8 cellular contexts compared by ENCODE assay signal in genomic region chr1:37682334-37682987, GRCh38. TPM values are rescaled to one million over a fixed set of nuclear protein-coding genes. Genes with fewer than 3 reads are reported as not detected.
DNase-seq lines count a peak whose midpoint lies in the region; ATAC-seq and TF ChIP-seq lines count a peak whose summit lies in the region.

No MANE protein-coding gene starts in this region.

- intact Hi-C loops in activated CD4-positive, alpha-beta T cell treated with anti-CD3 and anti-CD28 coated beads, Interleukin-2, amount 10 ng/mL, durations not matched to agents 24 days and 14 days (cut with micrococcal nuclease) = loop anchor here (1.0 to 2.0 kb wide), 3 partner anchors 79 to 227 kb away; no protein-coding TSS in a partner anchor
- intact Hi-C loops in colonic mucosa (cut with DNase I) (loop anchor here (2.0 to 5.0 kb wide), 3 partner anchors 80 to 225 kb away; partner anchors contain the start of gene DNALI1), right lobe of liver (cut with DNase I) (loop anchor here (10.0 kb wide), 1 partner anchor 228 kb away; no protein-coding TSS in a partner anchor)

- peak; percentile 86 for TF ChIP-seq CTCF in colonic mucosa (IDR thresholded peaks at IDR 0.05)
- peak; percentile 83 to 88 (median 84) for TF ChIP-seq CTCF in right lobe of liver (IDR thresholded peaks at IDR 0.05)

- H3K27me3 Mint-ChIP-seq in activated CD4-positive, alpha-beta T cell treated with anti-CD3 and anti-CD28 coated beads, Interleukin-2, amount 10 ng/mL, durations not matched to agents 24 days and 14 days = no peaks in the 10 kb centered on the region

- H3K27ac Mint-ChIP-seq in activated CD4-positive, alpha-beta T cell treated with anti-CD3 and anti-CD28 coated beads, Interleukin-2, amount 10 ng/mL, durations not matched to agents 24 days and 14 days = no peak overlapping the region

- TF ChIP-seq POLR2A in right lobe of liver (IDR thresholded peaks at IDR 0.05) = no peak

- H3K27ac ChIP-seq in colonic mucosa (no peak overlapping the region), right lobe of liver (no peak overlapping the region)

- DNase-seq in AML-193 (lab: John Stamatoyannopoulos, UW) = peak; percentile 69 to 80
- peak; percentile 50 for DNase-seq in HCEC 1CT
- DNase-seq in NCI-H510A treated with DMSO at 0.1 percent for 48 hours (lab: John Stamatoyannopoulos, UW) = peak; percentile 100
- peak; percentile 93 for DNase-seq in activated CD4-positive, alpha-beta T cell treated with anti-CD3 and anti-CD28 coated beads, Interleukin-2, amount 10 ng/mL, durations not matched to agents 24 days and 14 days
- peak; percentile 79 for DNase-seq in colonic mucosa
- DNase-seq in right lobe of liver = peak in 2 of 3 donors; percentile 50 to 60
- peak; percentile 44 to 69 (median 68) for DNase-seq in stimulated activated CD4-positive, alpha-beta T cell treated with anti-CD3 and anti-CD28 coated beads, TNF-alpha, amount 100 ng/mL, for 48 hours (ENCODE audit: low read depth in 3 of 3)

- H3K27me3 ChIP-seq in colonic mucosa = no peaks in the 10 kb centered on the region
- H3K27me3 ChIP-seq in right lobe of liver = no peaks in the 10 kb centered on the region

- peaks cover 36% of the 10 kb centered on the region for H3K36me3 Mint-ChIP-seq in activated CD4-positive, alpha-beta T cell treated with anti-CD3 and anti-CD28 coated beads, Interleukin-2, amount 10 ng/mL, durations not matched to agents 24 days and 14 days (ENCODE audit: low read depth)

- no peak overlapping the region for H3K9ac ChIP-seq in colonic mucosa (ENCODE audit: low read depth in 2 of 2, low read length in 2 of 2)

- H3K4me3 Mint-ChIP-seq in activated CD4-positive, alpha-beta T cell treated with anti-CD3 and anti-CD28 coated beads, Interleukin-2, amount 10 ng/mL, durations not matched to agents 24 days and 14 days = no peak overlapping the region

- peak; percentile 72 to 85 (median 77) for ATAC-seq in right lobe of liver
- no peak for ATAC-seq in GM21529 (IDR thresholded peaks at IDR 0.05; ENCODE audit: unreplicated experiment)

- H3K9me3 ChIP-seq in colonic mucosa (no peaks in the 10 kb centered on the region), right lobe of liver (no peaks in the 10 kb centered on the region)

- H3K9me3 Mint-ChIP-seq in activated CD4-positive, alpha-beta T cell treated with anti-CD3 and anti-CD28 coated beads, Interleukin-2, amount 10 ng/mL, durations not matched to agents 24 days and 14 days = no peaks in the 10 kb centered on the region

- no peak overlapping the region for H3K4me3 ChIP-seq in colonic mucosa
- no peak overlapping the region for H3K4me3 ChIP-seq in right lobe of liver

- 57% methylated on average over 3 of the region's 5 CpGs for WGBS in right lobe of liver (ENCODE audit: insufficient coverage, low coverage, low lambda C conversion rate, missing lambda C conversion rate)

- no peaks in the 10 kb centered on the region for H3K4me1 ChIP-seq in colonic mucosa
- H3K4me1 ChIP-seq in right lobe of liver = no peaks in the 10 kb centered on the region

- no peaks in the 10 kb centered on the region for H3K36me3 ChIP-seq in colonic mucosa
- peaks cover 0 to 45% (median 9%) of the 10 kb centered on the region in 4 donors for H3K36me3 ChIP-seq in right lobe of liver

- peaks cover 6% of the 10 kb centered on the region for H3K4me1 Mint-ChIP-seq in activated CD4-positive, alpha-beta T cell treated with anti-CD3 and anti-CD28 coated beads, Interleukin-2, amount 10 ng/mL, durations not matched to agents 24 days and 14 days

RNA-seq across cellular contexts. Expression of gene CDCA8, which starts 9.9 kb away (rescaled TPM):
- total RNA-seq in activated CD4-positive, alpha-beta T cell treated with anti-CD3 and anti-CD28 coated beads, Interleukin-2, amount 10 ng/mL, durations not matched to agents 24 days and 14 days = 35.6 and 35.9 TPM in 2 replicates
- 10 to 100 TPM; 14.9 to 44.5 TPM for total RNA-seq in colonic mucosa
- 1 to 10 TPM in 2 of 6 experiments, under 1 TPM in 4; 0.31 to 2.2 (median 0.76) TPM for total RNA-seq in right lobe of liver

RNA-seq across cellular contexts. Expression of gene RSPO1, which starts 47.8 kb away (rescaled TPM):
- not detected in 2 replicates for total RNA-seq in activated CD4-positive, alpha-beta T cell treated with anti-CD3 and anti-CD28 coated beads, Interleukin-2, amount 10 ng/mL, durations not matched to agents 24 days and 14 days
- total RNA-seq in colonic mucosa (under 1 TPM; 0.27 to 0.32 TPM), right lobe of liver (not detected)

Comparison
In these comparisons a context has a peak if more than half of its experiments do, and no peak if none do; other contexts are left out.
1. DNase-seq: peak in every context shown above with its lines; median percentile 100 in NCI-H510A treated with DMSO at 0.1 percent for 48 hours; 93 in activated CD4-positive, alpha-beta T cell treated with anti-CD3 and anti-CD28 coated beads, Interleukin-2, amount 10 ng/mL, durations not matched to agents 24 days and 14 days; 79 in colonic mucosa; 74 in AML-193; 68 in stimulated activated CD4-positive, alpha-beta T cell treated with anti-CD3 and anti-CD28 coated beads, TNF-alpha, amount 100 ng/mL, for 48 hours; 55 in right lobe of liver; 50 in HCEC 1CT.
2. RNA of gene CDCA8, which starts 9.9 kb away (total RNA-seq): 14.9 to 44.5 TPM in colonic mucosa and 35.6 to 35.9 TPM in activated CD4-positive, alpha-beta T cell treated with anti-CD3 and anti-CD28 coated beads, Interleukin-2, amount 10 ng/mL, durations not matched to agents 24 days and 14 days; 0.31 to 2.2 TPM in right lobe of liver; every median in the first group is over 4 times any median in the second.